Comparison of ENCODE assay signal across 8 cellular contexts in the genomic region with DNA sequence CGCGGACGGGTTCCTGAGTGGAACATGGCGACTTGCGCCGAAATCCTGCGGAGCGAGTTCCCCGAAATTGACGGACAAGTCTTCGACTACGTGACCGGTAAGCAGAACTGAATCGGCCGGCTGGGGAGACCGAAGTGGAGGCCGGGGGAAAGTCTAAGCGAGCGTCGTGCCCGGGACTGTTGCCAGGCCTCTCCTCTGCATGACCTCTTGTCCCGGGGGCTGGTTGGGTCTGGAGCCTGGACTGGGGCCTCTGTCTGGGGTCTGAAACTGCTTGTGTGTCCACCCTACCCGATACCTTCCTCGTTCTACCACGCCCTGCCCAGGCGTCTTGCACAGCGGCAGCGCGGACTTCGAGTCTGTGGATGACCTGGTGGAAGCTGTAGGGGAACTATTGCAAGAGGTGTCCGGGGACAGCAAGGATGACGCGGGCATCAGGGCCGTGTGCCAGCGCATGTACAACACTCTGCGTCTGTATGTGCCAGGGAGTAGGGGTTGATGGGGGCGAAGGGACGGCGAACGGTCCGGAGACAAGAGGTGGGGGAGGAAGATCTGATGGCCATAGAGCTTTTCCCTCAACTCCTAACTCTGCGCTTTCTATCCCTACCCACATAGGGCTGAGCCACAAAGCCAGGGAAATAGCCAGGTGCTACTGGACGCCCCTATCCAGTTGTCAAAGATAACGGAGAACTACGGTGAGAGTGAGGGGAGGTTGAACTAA. TPM values are rescaled to one million over a fixed set of nuclear protein-coding genes. Genes with fewer than 3 reads are reported as not detected.
DNase-seq lines count a peak whose midpoint lies in the region; ATAC-seq and TF ChIP-seq lines count a peak whose summit lies in the region.

A gene with protein sequence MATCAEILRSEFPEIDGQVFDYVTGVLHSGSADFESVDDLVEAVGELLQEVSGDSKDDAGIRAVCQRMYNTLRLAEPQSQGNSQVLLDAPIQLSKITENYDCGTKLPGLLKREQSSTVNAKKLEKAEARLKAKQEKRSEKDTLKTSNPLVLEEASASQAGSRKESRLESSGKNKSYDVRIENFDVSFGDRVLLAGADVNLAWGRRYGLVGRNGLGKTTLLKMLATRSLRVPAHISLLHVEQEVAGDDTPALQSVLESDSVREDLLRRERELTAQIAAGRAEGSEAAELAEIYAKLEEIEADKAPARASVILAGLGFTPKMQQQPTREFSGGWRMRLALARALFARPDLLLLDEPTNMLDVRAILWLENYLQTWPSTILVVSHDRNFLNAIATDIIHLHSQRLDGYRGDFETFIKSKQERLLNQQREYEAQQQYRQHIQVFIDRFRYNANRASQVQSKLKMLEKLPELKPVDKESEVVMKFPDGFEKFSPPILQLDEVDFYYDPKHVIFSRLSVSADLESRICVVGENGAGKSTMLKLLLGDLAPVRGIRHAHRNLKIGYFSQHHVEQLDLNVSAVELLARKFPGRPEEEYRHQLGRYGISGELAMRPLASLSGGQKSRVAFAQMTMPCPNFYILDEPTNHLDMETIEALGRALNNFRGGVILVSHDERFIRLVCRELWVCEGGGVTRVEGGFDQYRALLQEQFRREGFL (plus strand): TSS at position 16 of the 718 bp plus-strand sequence. CDS start 9 bp downstream, at position 25.

- H3K4me1 ChIP-seq in CD8-positive, alpha-beta T cell (ENCODE audit: insufficient read depth, low read length) = peaks cover 26% of the 10 kb centered on the region
- peaks cover 0 to 32% of the 10 kb centered on the region in 2 donors for H3K4me1 ChIP-seq in right atrium auricular region
- H3K4me1 ChIP-seq in sigmoid colon = peaks cover 0 to 37% (median 29%) of the 10 kb centered on the region in 4 donors

- POLR2A ChIA-PET in CD8-positive, alpha-beta T cell (lab: Charles Lee) = interaction anchor here (0.6 to 3.5 kb wide), 7 partner anchors 10 to 302 kb away, joined by 3 to 16 read pairs (median 3); partner anchors contain the start of genes AP2M1, EIF2B5 and PARL

- no peaks in the 10 kb centered on the region for H3K9me3 Mint-ChIP-seq in CD8-positive, alpha-beta T cell
- H3K9me3 Mint-ChIP-seq in activated naive CD8-positive, alpha-beta T cell treated with anti-CD3 and anti-CD28 coated beads, Interleukin-2, amount 50 U/mL, for 24 hours = no peaks in the 10 kb centered on the region

- intact Hi-C loops in CD8-positive, alpha-beta T cell (cut with DNase I, micrococcal nuclease) = loop anchor here (1.0 to 5.0 kb wide), 11 partner anchors 12 to 626 kb away; partner anchors contain the start of genes EEF1AKMT4 (in 2 of the 2), PSMD2 (in 2 of the 2), ABCC5 (in 1 of the 2) and AP2M1 (in 1 of the 2)
- intact Hi-C loops in sigmoid colon (cut with DNase I) = loop anchor here (2.0 to 5.0 kb wide), 4 partner anchors 52 to 169 kb away; partner anchors contain the start of genes ABCC5, ALG3, EEF1AKMT4 and EIF2B5

- H3K4me3 ChIP-seq in CD8-positive, alpha-beta T cell (ENCODE audit: low read depth, low read length) = peak within 1 kb of the TSS; percentile 95
- H3K4me3 ChIP-seq in right atrium auricular region (peak within 1 kb of the TSS; percentile 73 to 74), sigmoid colon (peak within 1 kb of the TSS; percentile 71 to 98 (median 96))

- H3K36me3 ChIP-seq in CD8-positive, alpha-beta T cell (ENCODE audit: insufficient read depth, low read length) = peaks cover 44% of the 10 kb centered on the region
- peaks cover 67% of the 10 kb centered on the region for H3K36me3 ChIP-seq in right atrium auricular region
- peaks cover 39 to 76% (median 63%) of the 10 kb centered on the region in 4 donors for H3K36me3 ChIP-seq in sigmoid colon

- no peaks in the 10 kb centered on the region for H3K27me3 Mint-ChIP-seq in CD8-positive, alpha-beta T cell (ENCODE audit: low read depth)
- no peaks in the 10 kb centered on the region for H3K27me3 Mint-ChIP-seq in activated naive CD8-positive, alpha-beta T cell treated with anti-CD3 and anti-CD28 coated beads, Interleukin-2, amount 50 U/mL, for 24 hours

- TF ChIP-seq EP300 in sigmoid colon (IDR thresholded peaks at IDR 0.05) = no peak

- peaks cover 80% of the 10 kb centered on the region for H3K36me3 Mint-ChIP-seq in CD8-positive, alpha-beta T cell
- peaks cover 48% of the 10 kb centered on the region for H3K36me3 Mint-ChIP-seq in activated naive CD8-positive, alpha-beta T cell treated with anti-CD3 and anti-CD28 coated beads, Interleukin-2, amount 50 U/mL, for 24 hours (ENCODE audit: low read depth)

- H3K4me1 Mint-ChIP-seq in CD8-positive, alpha-beta T cell (ENCODE audit: low read depth) = peaks cover 42% of the 10 kb centered on the region
- peaks cover 31% of the 10 kb centered on the region for H3K4me1 Mint-ChIP-seq in activated naive CD8-positive, alpha-beta T cell treated with anti-CD3 and anti-CD28 coated beads, Interleukin-2, amount 50 U/mL, for 24 hours

- peak in 1 of 7 experiments; percentile 28 for DNase-seq in CD8-positive, alpha-beta T cell
- DNase-seq in HT-29 (ENCODE audit: low spot score) (peak; percentile 11), right atrium auricular region (ENCODE audit: low spot score) (peak; percentile 73), sigmoid colon (peak; percentile 81), 8988T (no peak), NCI-H82 (lab: John Stamatoyannopoulos, UW) (no peak)
- no peak for DNase-seq in activated naive CD8-positive, alpha-beta T cell treated with anti-CD3 and anti-CD28 coated beads, Interleukin-2, amount 50 U/mL, for 24 hours

- 0 to 1% methylated on average over 45 of the region's 45 CpGs for WGBS in sigmoid colon, 2 donors

- peak within 1 kb of the TSS; percentile 98 for H3K4me3 Mint-ChIP-seq in CD8-positive, alpha-beta T cell
- peak within 1 kb of the TSS; percentile 98 for H3K4me3 Mint-ChIP-seq in activated naive CD8-positive, alpha-beta T cell treated with anti-CD3 and anti-CD28 coated beads, Interleukin-2, amount 50 U/mL, for 24 hours

- TF ChIP-seq CTCF in CD8-positive, alpha-beta T cell (IDR thresholded peaks at IDR 0.05) = no peak
- TF ChIP-seq CTCF in right atrium auricular region (IDR thresholded peaks at IDR 0.05) = no peak
- TF ChIP-seq CTCF in sigmoid colon (IDR thresholded peaks at IDR 0.05) = no peak

- TF ChIP-seq POLR2A in sigmoid colon (IDR thresholded peaks at IDR 0.05) = peak; percentile 62 to 84

- no peaks in the 10 kb centered on the region for H3K27me3 ChIP-seq in CD8-positive, alpha-beta T cell (ENCODE audit: insufficient read depth, low read length)
- H3K27me3 ChIP-seq in right atrium auricular region = no peaks in the 10 kb centered on the region
- no peaks in the 10 kb centered on the region for H3K27me3 ChIP-seq in sigmoid colon

- peak within 1 kb of the TSS; percentile 96 for H3K27ac Mint-ChIP-seq in CD8-positive, alpha-beta T cell
- H3K27ac Mint-ChIP-seq in activated naive CD8-positive, alpha-beta T cell treated with anti-CD3 and anti-CD28 coated beads, Interleukin-2, amount 50 U/mL, for 24 hours = peak within 1 kb of the TSS; percentile 93

- peak; percentile 4 for ATAC-seq in CD8-positive, alpha-beta T cell
- ATAC-seq in GM19452 (IDR thresholded peaks at IDR 0.05; ENCODE audit: unreplicated experiment) = peak; percentile 23
- ATAC-seq in activated naive CD8-positive, alpha-beta T cell treated with anti-CD3 and anti-CD28 coated beads, Interleukin-2, amount 50 U/mL, for 24 hours = peak; percentile 13

- H3K27ac ChIP-seq in CD8-positive, alpha-beta T cell (ENCODE audit: low read depth, low read length) = peak within 1 kb of the TSS; percentile 82
- H3K27ac ChIP-seq in right atrium auricular region = peak within 1 kb of the TSS; percentile 84 to 92
- H3K27ac ChIP-seq in sigmoid colon = peak within 1 kb of the TSS; percentile 87 to 90 (median 88)

- CTCF ChIA-PET in CD8-positive, alpha-beta T cell (lab: Charles Lee) = interaction anchor here (1.0 to 2.1 kb wide), 2 partner anchors 10 to 13 kb away, joined by 3 to 5 read pairs; no protein-coding TSS in a partner anchor

- H3K9me3 ChIP-seq in CD8-positive, alpha-beta T cell (ENCODE audit: low read length) = no peaks in the 10 kb centered on the region
- no peaks in the 10 kb centered on the region for H3K9me3 ChIP-seq in right atrium auricular region
- no peaks in the 10 kb centered on the region for H3K9me3 ChIP-seq in sigmoid colon

RNA-seq across cellular contexts. Expression of the gene that starts here (rescaled TPM):
- total RNA-seq in CD8-positive, alpha-beta T cell = 100 to 1,000 TPM; 192 to 193 TPM
- total RNA-seq in HT-29 (2014; rRNA removed; shearing (Covaris generic)) = 42.3 and 51.3 TPM in 2 replicates
- total RNA-seq in right atrium auricular region = 10 to 100 TPM; 42.8 to 47.9 TPM
- 10 to 100 TPM; 32.4 to 51.3 (median 39.2) TPM for total RNA-seq in sigmoid colon
- 10 to 100 TPM; 36.5 to 48.9 (median 45.6) TPM for polyA plus RNA-seq in sigmoid colon

Comparison
In these comparisons a context has a peak if more than half of its experiments do, and no peak if none do; other contexts are left out.
1. DNase-seq: peak in HT-29 (single experiment), right atrium auricular region (single experiment) and sigmoid colon (single experiment); none in activated naive CD8-positive, alpha-beta T cell treated with anti-CD3 and anti-CD28 coated beads, Interleukin-2, amount 50 U/mL, for 24 hours (single experiment), 8988T (single experiment) and NCI-H82 (single experiment).
2. Peak in every context shown above with its lines, with median percentiles within 50 percentile points of each other: ATAC-seq, H3K27ac ChIP-seq and H3K4me3 ChIP-seq.